ENCODE assay signal across 9 cellular contexts in genomic region chr12:104672501-104673265, GRCh38.
DNase-seq lines count a peak whose midpoint lies in the region; ATAC-seq and TF ChIP-seq lines count a peak whose summit lies in the region.
"Had no signal": no experiment of that assay in that cellular context is flagged by ENCODE, and none has a peak within 500 bp of the region (broad histone marks: within the 10 kb centered on the region; RNA-seq: fewer than 3 reads in every experiment).

No MANE protein-coding gene starts in this region.

- no peak overlapping the region for H3K18ac ChIP-seq in IMR-90 (ENCODE audit: low read depth, low read length)

- H3K4me3 Mint-ChIP-seq in T-helper 2 cell treated with Interferon-gamma antibody and Interleukin-4, amounts not matched to agents 5 μg/mL and 100 μg/mL, for 36 hours: no peak overlapping the region
- H3K4me3 Mint-ChIP-seq: neural crest cell had no signal

- H3K27ac ChIP-seq in IMR-90 (ENCODE audit: insufficient read depth, low read length): no peak overlapping the region
- peak overlapping the region in 4 of 5 donors; percentile 60 to 88 (median 70) for H3K27ac ChIP-seq in adrenal gland
- peak overlapping the region; percentile 88 for H3K27ac ChIP-seq in right cardiac atrium (ENCODE audit: low read length)

- peaks cover 52% of the 10 kb centered on the region for H3K4me1 Mint-ChIP-seq in T-helper 2 cell treated with Interferon-gamma antibody and Interleukin-4, amounts not matched to agents 5 μg/mL and 100 μg/mL, for 36 hours (ENCODE audit: low read depth)

- H3K4me3 ChIP-seq in IMR-90 (ENCODE audit: insufficient read depth, low read depth, low read length): no peak overlapping the region
- no peak overlapping the region for H3K4me3 ChIP-seq in adrenal gland
- H3K4me3 ChIP-seq in right cardiac atrium (ENCODE audit: low read length): no peak overlapping the region

- no peaks in the 10 kb centered on the region for H3K9me3 Mint-ChIP-seq in T-helper 2 cell treated with Interferon-gamma antibody and Interleukin-4, amounts not matched to agents 5 μg/mL and 100 μg/mL, for 36 hours
- H3K9me3 Mint-ChIP-seq: neural crest cell had no signal

- no TSS peak for BruUV-seq in IMR-90 (replicated peaks; lab: Mats Ljungman, UMichigan)

- peak overlapping the region; percentile 16; the same call in 1 of the 2 replicates for H3K14ac ChIP-seq in IMR-90 (replicated peaks; ENCODE audit: low read depth, low read length)

- peaks cover 6% of the 10 kb centered on the region; the same call in 1 of the 2 replicates for H3K9me1 ChIP-seq in IMR-90 (ENCODE audit: insufficient read depth, low read length)

- peak overlapping the region; percentile 26; the same call in 1 of the 2 replicates for H2BK120ac ChIP-seq in IMR-90 (ENCODE audit: low read depth, low read length)

- H3K4me2 ChIP-seq in IMR-90 (ENCODE audit: low read depth, low read length): no peak overlapping the region

- H3K4me1 ChIP-seq in IMR-90 (ENCODE audit: control insufficient read depth, insufficient read depth, low read length) (peaks cover 7% of the 10 kb centered on the region), adrenal gland (replicated peaks in 1 of 2) (peaks cover 19 to 63% of the 10 kb centered on the region in 2 donors), right cardiac atrium (ENCODE audit: control insufficient read depth, insufficient read depth, low read length) (peaks cover 28% of the 10 kb centered on the region)

- no peaks in the 10 kb centered on the region for H4K20me1 ChIP-seq in IMR-90 (ENCODE audit: insufficient read depth, low read length)

- H2AK5ac ChIP-seq in IMR-90 (ENCODE audit: low read depth, low read length): no peak overlapping the region

- H3K27me3 Mint-ChIP-seq in T-helper 2 cell treated with Interferon-gamma antibody and Interleukin-4, amounts not matched to agents 5 μg/mL and 100 μg/mL, for 36 hours (ENCODE audit: low read depth): no peaks in the 10 kb centered on the region

- H4K91ac ChIP-seq in IMR-90 (ENCODE audit: insufficient read depth, low read depth, low read length): 0 out of 2 replicates have a peak overlapping the region, but pooled peaks have one; percentile 4

- no peak overlapping the region for H3K9ac ChIP-seq in IMR-90 (ENCODE audit: low read depth, low read length)

- peaks cover 9% of the 10 kb centered on the region for H3K36me3 Mint-ChIP-seq in T-helper 2 cell treated with Interferon-gamma antibody and Interleukin-4, amounts not matched to agents 5 μg/mL and 100 μg/mL, for 36 hours (ENCODE audit: low read depth)

- TF ChIP-seq POLR2A in IMR-90 (IDR thresholded peaks at IDR 0.05; ENCODE audit: low read depth, low read length) (no peak), adrenal gland (IDR thresholded peaks at IDR 0.05) (no peak)

- 73% methylated on average over 3 of the region's 10 CpGs; no CpG with 5 or more reads in 1 of the 2 experiments for WGBS in IMR-90 (ENCODE audit: extremely low coverage in 2 of 2, insufficient read length in 1 of 2), 2 experiments
- 55 to 68% (median 60%) methylated on average over 9 to 10 of the region's 10 CpGs for WGBS in adrenal gland, 4 donors
- WGBS in right cardiac atrium: 55% methylated on average over 10 of the region's 10 CpGs

- H4K5ac ChIP-seq in IMR-90 (ENCODE audit: low read depth, low read length): no peak overlapping the region

- no peak overlapping the region for H2AFZ ChIP-seq in IMR-90 (replicated peaks; ENCODE audit: low read length, poor library complexity)

- no peak overlapping the region for H2BK20ac ChIP-seq in IMR-90 (ENCODE audit: low read depth, low read length)

- no peak overlapping the region for H3K56ac ChIP-seq in IMR-90 (ENCODE audit: extremely low read depth, insufficient read depth, low read length)

- H2BK15ac ChIP-seq in IMR-90 (ENCODE audit: low read depth, low read length): no peak overlapping the region

- no peak overlapping the region for H3K27ac Mint-ChIP-seq in T-helper 2 cell treated with Interferon-gamma antibody and Interleukin-4, amounts not matched to agents 5 μg/mL and 100 μg/mL, for 36 hours

- ATAC-seq in IMR-90 (ENCODE audit: low read depth): no peak
- ATAC-seq in right cardiac atrium: peak; percentile 20 to 71
- ATAC-seq in HG02885 (IDR thresholded peaks at IDR 0.05; ENCODE audit: poor library complexity, unreplicated experiment): no peak
- no peak for ATAC-seq in GM21825 (IDR thresholded peaks at IDR 0.05; ENCODE audit: unreplicated experiment)

- POLR2A ChIA-PET in IMR-90 (lab: Charles Lee; ENCODE audit: unreplicated experiment): no interaction called here

- no peak overlapping the region for H3K23ac ChIP-seq in IMR-90 (ENCODE audit: low read depth, low read length)

- CTCF ChIA-PET in IMR-90 (lab: Yijun Ruan, JAX): no interaction called here

- H3K27me3 ChIP-seq in IMR-90 (ENCODE audit: control insufficient read depth, insufficient read depth, low read length) (no peaks in the 10 kb centered on the region; the same call in 1 of the 2 replicates), adrenal gland (no peaks in the 10 kb centered on the region), right cardiac atrium (ENCODE audit: control insufficient read depth, insufficient read depth) (no peaks in the 10 kb centered on the region)

- no peak overlapping the region for H4K8ac ChIP-seq in IMR-90 (ENCODE audit: low read depth in 2 of 2, low read length in 2 of 2)

- in situ Hi-C loops in IMR-90 (cut with MboI; ENCODE audit: low sequenced_read_pairs): no loop called here

- no peak for DNase-seq in IMR-90
- peak; percentile 58 to 91 (median 84) for DNase-seq in adrenal gland
- peak; percentile 47 to 69 (median 67) for DNase-seq in right cardiac atrium
- peak; percentile 56 for DNase-seq in superior temporal gyrus (ENCODE audit: extremely low spot score)
- no peak for DNase-seq in T-helper 2 cell treated with Interferon-gamma antibody and Interleukin-4, amounts not matched to agents 5 μg/mL and 100 μg/mL, for 36 hours (ENCODE audit: low spot score)
- DNase-seq: NCI-H524 had no signal

- TF ChIP-seq CTCF in IMR-90 (conservative IDR thresholded peaks at IDR 0.05; ENCODE audit: low read depth, low read length) (no peak), adrenal gland (IDR thresholded peaks at IDR 0.05) (no peak)

- no peaks in the 10 kb centered on the region for H3K79me1 ChIP-seq in IMR-90 (ENCODE audit: low read depth in 1 of 2, low read length in 2 of 2)

- intact Hi-C loops in IMR-90 (cut with micrococcal nuclease) (no loop called here), adrenal gland (cut with DNase I) (no loop called here), right cardiac atrium (cut with DNase I) (loop anchor here in 1 of 4 donors (5.0 to 10.0 kb wide), 2 partner anchors 202 to 215 kb away; partner anchors contain the start of gene CHST11)

- dilution Hi-C loops in IMR-90 (cut with HindIII; ENCODE audit: low sequenced_read_pairs, unreplicated experiment): no loop called here

- no peak overlapping the region for H2BK5ac ChIP-seq in IMR-90 (ENCODE audit: low read depth, low read length, poor library complexity, severe bottlenecking)

- no peak for TF ChIP-seq RAD21 in IMR-90 (IDR thresholded peaks at IDR 0.05; ENCODE audit: low read length)

- H3K36me3 ChIP-seq in IMR-90 (ENCODE audit: control insufficient read depth, insufficient read depth, low read length) (no peaks in the 10 kb centered on the region), adrenal gland (replicated peaks in 1 of 2) (no peaks in the 10 kb centered on the region)

- H2AK9ac ChIP-seq in IMR-90 (replicated peaks; ENCODE audit: low read depth, low read length, poor library complexity): no peak overlapping the region

- 0 out of 2 replicates have a peak overlapping the region, but pooled peaks have one; percentile 9 for H3K4ac ChIP-seq in IMR-90 (ENCODE audit: low read depth, low read length)

- H3K9me3 ChIP-seq in IMR-90 (ENCODE audit: control insufficient read depth, insufficient read depth, low read length) (no peaks in the 10 kb centered on the region), adrenal gland (replicated peaks in 1 of 3) (no peaks in the 10 kb centered on the region), right cardiac atrium (ENCODE audit: control insufficient read depth, low read length) (no peaks in the 10 kb centered on the region)

TF ChIP-seq in IMR-90, 13 proteins besides CTCF, POLR2A, EP300 and RAD21:
- no peak for TF ChIP-seq FOS (IDR thresholded peaks at IDR 0.05; ENCODE audit: low read depth, low read length)
- no peak for TF ChIP-seq MXI1 (IDR thresholded peaks at IDR 0.05; ENCODE audit: borderline replicate concordance, low read depth, low read length)
- no peak for TF ChIP-seq RFX5 (IDR thresholded peaks at IDR 0.05; ENCODE audit: low read depth, low read length)
- TF ChIP-seq, protein P1, sequence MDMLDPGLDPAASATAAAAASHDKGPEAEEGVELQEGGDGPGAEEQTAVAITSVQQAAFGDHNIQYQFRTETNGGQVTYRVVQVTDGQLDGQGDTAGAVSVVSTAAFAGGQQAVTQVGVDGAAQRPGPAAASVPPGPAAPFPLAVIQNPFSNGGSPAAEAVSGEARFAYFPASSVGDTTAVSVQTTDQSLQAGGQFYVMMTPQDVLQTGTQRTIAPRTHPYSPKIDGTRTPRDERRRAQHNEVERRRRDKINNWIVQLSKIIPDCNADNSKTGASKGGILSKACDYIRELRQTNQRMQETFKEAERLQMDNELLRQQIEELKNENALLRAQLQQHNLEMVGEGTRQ (IDR thresholded peaks at IDR 0.05; ENCODE audit: low read depth, low read length): no peak
- TF ChIP-seq NFE2L2 (IDR thresholded peaks at IDR 0.05; ENCODE audit: low read depth, low read length): no peak
- no peak for TF ChIP-seq CEBPB (IDR thresholded peaks at IDR 0.05; ENCODE audit: low read depth, low read length)
- TF ChIP-seq RCOR1 (IDR thresholded peaks at IDR 0.05; ENCODE audit: insufficient replicate concordance, low read length): no peak
TF ChIP-seq in IMR-90: peak in this region for 0.

Comparison
In these comparisons a context has a peak if more than half of its experiments do, and no peak if none do; other contexts are left out.
1. ATAC-seq: peak in right cardiac atrium (2 of 2); none in IMR-90 (single experiment), HG02885 (single experiment) and GM21825 (single experiment).
2. DNase-seq: peak in adrenal gland (7 of 7), right cardiac atrium (3 of 3) and superior temporal gyrus (single experiment); none in IMR-90 (single experiment) and T-helper 2 cell treated with Interferon-gamma antibody and Interleukin-4, amounts not matched to agents 5 μg/mL and 100 μg/mL, for 36 hours (single experiment).